In the genomic region with DNA sequence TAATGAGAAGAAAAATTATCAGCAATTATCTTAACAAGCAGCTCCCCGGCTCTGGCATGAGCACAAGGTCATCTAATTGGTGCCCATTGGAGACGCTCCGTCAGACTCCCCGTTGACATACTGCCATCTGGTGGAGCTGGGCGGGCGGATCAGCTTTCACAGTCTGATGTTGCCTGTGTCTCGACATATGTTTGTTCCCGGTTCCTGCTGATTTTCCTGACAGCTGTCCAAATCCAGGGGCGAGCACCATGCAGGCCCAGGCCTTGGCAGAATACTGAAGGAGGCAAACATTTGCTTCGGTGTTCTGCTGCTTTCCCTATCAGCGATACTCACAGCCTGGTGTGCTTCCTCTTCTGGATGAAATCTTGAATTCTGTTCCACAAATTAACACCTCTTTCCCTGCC, we compare ENCODE assay signal across 8 cellular contexts. TPM values are rescaled to one million over a fixed set of nuclear protein-coding genes. Genes with fewer than 3 reads are reported as not detected.
A peak's percentile ranks its signal among the peaks of the same experiment; 100 is the strongest.
DNase-seq lines count a peak whose midpoint lies in the region; ATAC-seq and TF ChIP-seq lines count a peak whose summit lies in the region.

No MANE protein-coding gene starts in this region.

- H3K4me2 ChIP-seq in KMS-11 (no peak overlapping the region; the same call in 1 of the 2 replicates), PC-9 (no peak overlapping the region), neural progenitor cell (no peak overlapping the region)

- H3K9me3 Mint-ChIP-seq in activated T-cell treated with anti-CD3 and anti-CD28 coated beads, Interleukin-2, amount 50 U/mL, for 72 hours, result no peaks in the 10 kb centered on the region
- no peaks in the 10 kb centered on the region for H3K9me3 Mint-ChIP-seq in neural progenitor cell
- H3K9me3 Mint-ChIP-seq in stimulated activated naive CD8-positive, alpha-beta T cell treated with anti-CD3 and anti-CD28 coated beads, Interleukin-15, amount 100 ng/mL, for 72 hours, result no peaks in the 10 kb centered on the region

- TF ChIP-seq CTCF in KMS-11 (conservative IDR thresholded peaks at IDR 0.05; ENCODE audit: low read depth, low read length), result peak; percentile 77
- peak; percentile 88 for TF ChIP-seq CTCF in PC-9 (conservative IDR thresholded peaks at IDR 0.05)
- TF ChIP-seq CTCF in fibroblast of the aortic adventitia (IDR thresholded peaks at IDR 0.05; ENCODE audit: insufficient read depth, low read length), result peak; percentile 94
- peak; percentile 87 for TF ChIP-seq CTCF in neural progenitor cell (IDR thresholded peaks at IDR 0.05)

- no TSS peak for BruUV-seq in PC-9 (replicated peaks; lab: Mats Ljungman, UMichigan)

- H3K79me2 ChIP-seq in KMS-11 (ENCODE audit: insufficient read depth, low read depth) (no peaks in the 10 kb centered on the region), PC-9 (ENCODE audit: low read depth) (no peaks in the 10 kb centered on the region), neural progenitor cell (ENCODE audit: low read depth) (no peaks in the 10 kb centered on the region)

- H3K27me3 ChIP-seq in KMS-11 (ENCODE audit: insufficient read depth, low read depth) (no peaks in the 10 kb centered on the region), PC-9 (ENCODE audit: insufficient read depth, low read depth) (no peaks in the 10 kb centered on the region), neural progenitor cell (no peaks in the 10 kb centered on the region)

- H3K27ac ChIP-seq in KMS-11 (no peak overlapping the region), PC-9 (no peak overlapping the region), neural progenitor cell (no peak overlapping the region)

- H2AFZ ChIP-seq in KMS-11 (ENCODE audit: low read depth) (peak overlapping the region; percentile 59), PC-9 (no peak overlapping the region), neural progenitor cell (replicated peaks) (no peak overlapping the region)

- CTCF ChIA-PET in PC-9 (lab: Charles Lee), result interaction anchor here (0.6 to 1.4 kb wide), 4 partner anchors 15 to 253 kb away, joined by 3 to 7 read pairs (median 4); a partner anchor contains a TSS

- ATAC-seq in GM21528 (IDR thresholded peaks at IDR 0.05; ENCODE audit: low FRiP score, unreplicated experiment), result peak; percentile 96
- ATAC-seq in activated T-cell treated with anti-CD3 and anti-CD28 coated beads, Interleukin-2, amount 50 U/mL, for 72 hours (replicated peaks in 1 of 2), result peak; percentile 71 to 85
- ATAC-seq in stimulated activated naive CD8-positive, alpha-beta T cell treated with anti-CD3 and anti-CD28 coated beads, Interleukin-15, amount 100 ng/mL, for 72 hours, result peak; percentile 90

- no peak overlapping the region for H3K27ac Mint-ChIP-seq in activated T-cell treated with anti-CD3 and anti-CD28 coated beads, Interleukin-2, amount 50 U/mL, for 72 hours
- no peak overlapping the region for H3K27ac Mint-ChIP-seq in neural progenitor cell
- H3K27ac Mint-ChIP-seq in stimulated activated naive CD8-positive, alpha-beta T cell treated with anti-CD3 and anti-CD28 coated beads, Interleukin-15, amount 100 ng/mL, for 72 hours, result no peak overlapping the region

- intact Hi-C loops in PC-9 (cut with micrococcal nuclease; ENCODE audit: unreplicated experiment), result loop anchor here (1.0 to 10.0 kb wide), 4 partner anchors 49 to 448 kb away; no protein-coding TSS in a partner anchor

- peak; percentile 87 for DNase-seq in D341Med (ENCODE audit: low spot score)
- DNase-seq in PC-9, result peak; percentile 71 to 79
- DNase-seq in activated T-cell treated with anti-CD3 and anti-CD28 coated beads, Interleukin-2, amount 50 U/mL, for 72 hours, result peak; percentile 69 to 70
- DNase-seq in fibroblast of the aortic adventitia (ENCODE audit: low read depth), result peak; percentile 71
- peak; percentile 88 for DNase-seq in neural progenitor cell (ENCODE audit: low spot score)
- peak; percentile 56 to 62 for DNase-seq in stimulated activated naive CD8-positive, alpha-beta T cell treated with anti-CD3 and anti-CD28 coated beads, Interleukin-15, amount 100 ng/mL, for 72 hours

- 0 out of 2 replicates have a peak, but pooled peaks cover 2% of the 10 kb centered on the region for H3K9me3 ChIP-seq in PC-9 (ENCODE audit: insufficient read depth, low read depth)
- H3K9me3 ChIP-seq in neural progenitor cell (ENCODE audit: low read depth), result no peaks in the 10 kb centered on the region

- no peaks in the 10 kb centered on the region for H3K9me2 ChIP-seq in PC-9 (ENCODE audit: insufficient read depth)

- H3K9ac ChIP-seq in KMS-11 (no peak overlapping the region), neural progenitor cell (no peak overlapping the region)

- no peak overlapping the region for H3K4me3 Mint-ChIP-seq in activated T-cell treated with anti-CD3 and anti-CD28 coated beads, Interleukin-2, amount 50 U/mL, for 72 hours
- H3K4me3 Mint-ChIP-seq in neural progenitor cell, result no peak overlapping the region
- no peak overlapping the region for H3K4me3 Mint-ChIP-seq in stimulated activated naive CD8-positive, alpha-beta T cell treated with anti-CD3 and anti-CD28 coated beads, Interleukin-15, amount 100 ng/mL, for 72 hours

- H4K20me1 ChIP-seq in KMS-11 (ENCODE audit: insufficient read depth) (no peaks in the 10 kb centered on the region), PC-9 (ENCODE audit: insufficient read depth) (no peaks in the 10 kb centered on the region), neural progenitor cell (ENCODE audit: low read depth) (no peaks in the 10 kb centered on the region)

- H3K4me1 ChIP-seq in KMS-11 (ENCODE audit: low read depth, poor library complexity, severe bottlenecking), result no peaks in the 10 kb centered on the region
- H3K4me1 ChIP-seq in PC-9 (replicated peaks; ENCODE audit: insufficient read depth), result 0 out of 2 replicates have a peak, but pooled peaks cover 3% of the 10 kb centered on the region
- peaks cover 4% of the 10 kb centered on the region for H3K4me1 ChIP-seq in neural progenitor cell

- POLR2A ChIA-PET in PC-9 (lab: Charles Lee; ENCODE audit: unreplicated experiment), result no interaction called here

- no peaks in the 10 kb centered on the region for H3K36me3 Mint-ChIP-seq in activated T-cell treated with anti-CD3 and anti-CD28 coated beads, Interleukin-2, amount 50 U/mL, for 72 hours (ENCODE audit: insufficient read depth in 2 of 2)
- H3K36me3 Mint-ChIP-seq in neural progenitor cell, result no peaks in the 10 kb centered on the region

- H3K36me3 ChIP-seq in KMS-11 (ENCODE audit: insufficient read depth), result no peaks in the 10 kb centered on the region
- H3K36me3 ChIP-seq in PC-9 (ENCODE audit: low read depth), result no peaks in the 10 kb centered on the region
- H3K36me3 ChIP-seq in neural progenitor cell, result no peaks in the 10 kb centered on the region

- H3K4me3 ChIP-seq in KMS-11 (IDR thresholded peaks at IDR 0.05; ENCODE audit: insufficient read depth, low read depth, low read length) (no peak overlapping the region), PC-9 (no peak overlapping the region), fibroblast of the aortic adventitia (ENCODE audit: low read depth, low read length) (no peak overlapping the region), neural progenitor cell (no peak overlapping the region)

- no peaks in the 10 kb centered on the region for H3F3A ChIP-seq in PC-9 (ENCODE audit: insufficient read depth, low read depth)
- H3F3A ChIP-seq in neural progenitor cell (ENCODE audit: low read depth), result no peaks in the 10 kb centered on the region

- peaks cover 9% of the 10 kb centered on the region for H3K4me1 Mint-ChIP-seq in activated T-cell treated with anti-CD3 and anti-CD28 coated beads, Interleukin-2, amount 50 U/mL, for 72 hours (ENCODE audit: low read depth)
- H3K4me1 Mint-ChIP-seq in neural progenitor cell, result peaks cover 7% of the 10 kb centered on the region
- no peaks in the 10 kb centered on the region for H3K4me1 Mint-ChIP-seq in stimulated activated naive CD8-positive, alpha-beta T cell treated with anti-CD3 and anti-CD28 coated beads, Interleukin-15, amount 100 ng/mL, for 72 hours

- H3K27me3 Mint-ChIP-seq in activated T-cell treated with anti-CD3 and anti-CD28 coated beads, Interleukin-2, amount 50 U/mL, for 72 hours (ENCODE audit: low read depth), result peaks cover 6% of the 10 kb centered on the region
- peaks cover 3% of the 10 kb centered on the region for H3K27me3 Mint-ChIP-seq in neural progenitor cell (ENCODE audit: insufficient read depth, low read depth)
- H3K27me3 Mint-ChIP-seq in stimulated activated naive CD8-positive, alpha-beta T cell treated with anti-CD3 and anti-CD28 coated beads, Interleukin-15, amount 100 ng/mL, for 72 hours, result no peaks in the 10 kb centered on the region

RNA-seq across cellular contexts. Expression of a gene that starts 43.8 kb away (rescaled TPM):
- 13.4 and 16.5 TPM in 2 replicates for total RNA-seq in PC-9 (2021)
- 1 to 10 TPM; 4.1 to 5.8 TPM for total RNA-seq in activated T-cell treated with anti-CD3 and anti-CD28 coated beads, Interleukin-2, amount 50 U/mL, for 72 hours
- not detected in 2 replicates for total RNA-seq in fibroblast of the aortic adventitia (ENCODE audit: low replicate concordance)
- not detected in 2 replicates for total RNA-seq in neural progenitor cell (ENCODE audit: low replicate concordance)
